Comparison of ENCODE assay signal across 26 cellular contexts in genomic region chr13:77000475-77000874, GRCh38. TPM values are rescaled to one million over a fixed set of nuclear protein-coding genes. Genes with fewer than 3 reads are reported as not detected.
A peak's percentile ranks its signal among the peaks of the same experiment; 100 is the strongest.
DNase-seq lines count a peak whose midpoint lies in the region; ATAC-seq and TF ChIP-seq lines count a peak whose summit lies in the region.
"Had no signal": no experiment of that assay in that cellular context is flagged by ENCODE, and none has a peak within 500 bp of the region (broad histone marks: within the 10 kb centered on the region; RNA-seq: fewer than 3 reads in every experiment).

No MANE protein-coding gene starts in this region.

- H3K4me3 Mint-ChIP-seq in activated T-cell treated with anti-CD3 and anti-CD28 coated beads, Interleukin-2, amount 50 U/mL, for 24 hours, result no peak overlapping the region
- H3K4me3 Mint-ChIP-seq: activated CD4-positive, alpha-beta T cell treated with anti-CD3 and anti-CD28 coated beads, Interleukin-2, amount 10 ng/mL, durations not matched to agents 24 days and 14 days; CD4-positive, alpha-beta memory T cell; GM23338 had no signal

- H3K36me3 Mint-ChIP-seq in activated T-cell treated with anti-CD3 and anti-CD28 coated beads, Interleukin-2, amount 50 U/mL, for 24 hours (ENCODE audit: low read depth), result peaks cover 81% of the 10 kb centered on the region

- H3K27me3 ChIP-seq in tibial artery, result no peaks in the 10 kb centered on the region
- H3K27me3 ChIP-seq: foreskin keratinocyte had no signal

- no peak for DNase-seq in activated T-cell treated with anti-CD3 and anti-CD28 coated beads, Interleukin-2, amount 50 U/mL, for 24 hours
- no peak for DNase-seq in activated T-cell treated with anti-CD3 and anti-CD28 coated beads for 4 hours
- peak; percentile 36 for DNase-seq in M059J (ENCODE audit: low read depth)
- DNase-seq in fibroblast of gingiva (ENCODE audit: low read depth), result peak; percentile 24
- DNase-seq in tibial artery, result no peak
- DNase-seq in activated naive CD4-positive, alpha-beta T cell (lab: John Stamatoyannopoulos, UW), result no peak
- DNase-seq in putamen (ENCODE audit: low spot score), result no peak
- DNase-seq: activated CD4-positive, alpha-beta T cell treated with anti-CD3 and anti-CD28 coated beads, Interleukin-2, amount 10 ng/mL, durations not matched to agents 24 days and 14 days; activated effector memory CD4-positive, alpha-beta T cell treated with Interleukin-2 at 50 U/mL for 16 hours; CD4-positive, alpha-beta memory T cell; DMS153; foreskin keratinocyte; GDM1; hypothalamus; islet precursor cell; lower lobe of right lung; naive B cell; NCI-H187; NCI-H748 treated with DMSO at 0.1 percent for 48 hours; occipital lobe; right cardiac atrium; SHP77 treated with DMSO at 0.1 percent for 48 hours had no signal

- H3K4me1 Mint-ChIP-seq in activated T-cell treated with anti-CD3 and anti-CD28 coated beads, Interleukin-2, amount 50 U/mL, for 24 hours (ENCODE audit: low read depth), result peaks cover 42% of the 10 kb centered on the region

- H3K36me3 ChIP-seq in tibial artery, result peaks cover 48 to 72% (median 52%) of the 10 kb centered on the region in 3 donors

- H3K27me3 Mint-ChIP-seq in activated T-cell treated with anti-CD3 and anti-CD28 coated beads, Interleukin-2, amount 50 U/mL, for 24 hours, result no peaks in the 10 kb centered on the region
- H3K27me3 Mint-ChIP-seq: activated CD4-positive, alpha-beta T cell treated with anti-CD3 and anti-CD28 coated beads, Interleukin-2, amount 10 ng/mL, durations not matched to agents 24 days and 14 days; CD4-positive, alpha-beta memory T cell; naive B cell had no signal

- H3K9me3 ChIP-seq in tibial artery, result no peaks in the 10 kb centered on the region
- H3K9me3 ChIP-seq: lower lobe of right lung had no signal

- peaks cover 0 to 57% (median 14%) of the 10 kb centered on the region in 4 donors for H3K4me1 ChIP-seq in tibial artery
- H3K4me1 ChIP-seq: foreskin keratinocyte had no signal

- peak overlapping the region; percentile 1 to 8 for H3K27ac ChIP-seq in tibial artery
- H3K27ac ChIP-seq: foreskin keratinocyte, lower lobe of right lung had no signal

- no peak for ATAC-seq in GM19328 (IDR thresholded peaks at IDR 0.05; ENCODE audit: unreplicated experiment)
- ATAC-seq: foreskin keratinocyte, GM23338, lower lobe of right lung, right cardiac atrium had no signal

- intact Hi-C loops in tibial artery (cut with DNase I; ENCODE audit: low total_unique reads), result no loop called here

- no peaks in the 10 kb centered on the region for H3K9me3 Mint-ChIP-seq in activated T-cell treated with anti-CD3 and anti-CD28 coated beads, Interleukin-2, amount 50 U/mL, for 24 hours
- H3K9me3 Mint-ChIP-seq: activated CD4-positive, alpha-beta T cell treated with anti-CD3 and anti-CD28 coated beads, Interleukin-2, amount 10 ng/mL, durations not matched to agents 24 days and 14 days; CD4-positive, alpha-beta memory T cell; GM23338; naive B cell had no signal

- TF ChIP-seq CTCF in tibial artery (IDR thresholded peaks at IDR 0.05), result no peak

- H3K4me3 ChIP-seq in tibial artery, result no peak overlapping the region
- H3K4me3 ChIP-seq: GM23338, lower lobe of right lung had no signal

- peak overlapping the region; percentile 39 for H3K27ac Mint-ChIP-seq in activated T-cell treated with anti-CD3 and anti-CD28 coated beads, Interleukin-2, amount 50 U/mL, for 24 hours
- H3K27ac Mint-ChIP-seq: activated CD4-positive, alpha-beta T cell treated with anti-CD3 and anti-CD28 coated beads, Interleukin-2, amount 10 ng/mL, durations not matched to agents 24 days and 14 days; GM23338 had no signal

RNA-seq across cellular contexts. Expression of gene CLN5, which starts 8.6 kb away (rescaled TPM):
- 21.3 and 23.3 TPM in 2 replicates for total RNA-seq in M059J (2014; rRNA removed; shearing (Covaris generic))

RNA-seq across cellular contexts. Expression of gene FBXL3, which starts 26.5 kb away (rescaled TPM):
- total RNA-seq in M059J (2014; rRNA removed; shearing (Covaris generic)), result 24.3 and 27.3 TPM in 2 replicates

RNA-seq across cellular contexts. Expression of gene ACOD1, which starts 52.2 kb away (rescaled TPM):
- not detected in 2 replicates for total RNA-seq in M059J (2014; rRNA removed; shearing (Covaris generic))
- total RNA-seq: A172; activated CD4-positive, alpha-beta T cell treated with anti-CD3 and anti-CD28 coated beads, Interleukin-2, amount 10 ng/mL, durations not matched to agents 24 days and 14 days; CD4-positive, alpha-beta memory T cell; foreskin keratinocyte; GM23338; lower lobe of right lung; occipital lobe; right cardiac atrium; subcutaneous adipose tissue had no signal

Comparison
In these comparisons a context has a peak if more than half of its experiments do, and no peak if none do; other contexts are left out.
1. DNase-seq: peak in M059J (single experiment) and fibroblast of gingiva (single experiment); none in activated T-cell treated with anti-CD3 and anti-CD28 coated beads, Interleukin-2, amount 50 U/mL, for 24 hours (single experiment), activated T-cell treated with anti-CD3 and anti-CD28 coated beads for 4 hours (single experiment), tibial artery (0 of 2), activated naive CD4-positive, alpha-beta T cell (0 of 4) and putamen (single experiment).